Comparison of ENCODE assay signal across 28 cellular contexts in the genomic region with DNA sequence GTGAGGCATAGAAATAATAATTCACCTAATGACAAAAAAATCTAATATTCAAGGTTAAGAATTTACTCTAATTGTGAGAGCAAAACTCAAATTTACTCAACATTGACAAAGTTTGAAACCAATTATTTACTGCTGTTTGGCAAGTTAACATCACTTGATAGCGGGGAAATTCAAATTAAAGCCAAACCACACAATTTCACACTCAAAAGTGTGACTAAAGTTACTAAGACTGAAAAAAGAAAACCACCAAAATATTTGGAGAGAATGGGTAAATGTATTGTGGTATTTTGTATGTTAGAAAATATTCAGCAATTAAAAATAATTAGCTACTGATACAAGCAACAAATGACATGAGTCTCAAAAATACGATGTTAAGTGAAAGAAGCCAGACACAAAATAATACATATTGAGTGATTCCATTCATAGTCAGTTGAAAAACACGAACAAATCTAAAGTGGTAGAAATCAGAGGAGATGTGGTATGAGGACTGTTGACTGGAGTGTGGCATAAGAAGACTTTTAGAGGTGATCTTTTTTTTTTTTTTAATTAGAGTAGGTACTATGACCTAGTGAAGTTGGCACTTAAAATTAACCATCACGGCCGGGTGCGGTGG.
"Had no signal": no experiment of that assay in that cellular context is flagged by ENCODE, and none has a peak within 500 bp of the region (broad histone marks: within the 10 kb centered on the region; RNA-seq: fewer than 3 reads in every experiment).

No MANE protein-coding gene starts in this region.

- H3K4me1 ChIP-seq: adrenal gland, colonic mucosa had no signal

- DNase-seq: activated B cell treated with CpG ODN at 0.5 μM for 24 hours; activated CD4-positive, alpha-beta T cell treated with anti-CD3 and anti-CD28 coated beads for 4 hours; activated CD4-positive, alpha-beta T cell treated with anti-CD3 and anti-CD28 coated beads, Interleukin-2, amount 10 ng/mL, durations not matched to agents 24 days and 14 days; activated CD4-positive, alpha-beta T cell treated with anti-CD3 and anti-CD28 coated beads, Interleukin-2, amount 50 U/mL, for 1 hour; activated CD4-positive, alpha-beta T cell treated with anti-CD3 and anti-CD28 coated beads, Interleukin-2, amount 50 U/mL, for 4 hours; activated CD4-positive, CD25-positive, alpha-beta regulatory T cell treated with anti-CD3 and anti-CD28 coated beads, Interleukin-2, amount 50 U/mL, for 72 hours; activated CD8-positive, alpha-beta memory T cell treated with anti-CD3 and anti-CD28 coated beads, Interleukin-2, amount 50 U/mL, for 4 hours; activated effector memory CD4-positive, alpha-beta T cell treated with anti-CD3 and anti-CD28 coated beads, Interleukin-2, amount 50 U/mL, for 16 hours; activated gamma-delta T cell treated with Interleukin-2 at 50 U/mL for 16 hours; activated naive CD4-positive, alpha-beta T cell; activated naive CD4-positive, alpha-beta T cell treated with anti-CD3 and anti-CD28 coated beads for 36 hours; activated naive CD4-positive, alpha-beta T cell treated with anti-CD3 and anti-CD28 coated beads, Interleukin-2, amount 50 U/mL, for 16 hours; activated T-cell treated with anti-CD3 and anti-CD28 coated beads for 4 hours; activated T-cell treated with anti-CD3 and anti-CD28 coated beads, Interleukin-2, amount 50 U/mL, for 1 hour; activated T-cell treated with anti-CD3 and anti-CD28 coated beads, Interleukin-2, amount 50 U/mL, for 4 hours; activated T-cell treated with anti-CD3 and anti-CD28 coated beads, Interleukin-2, amount 50 U/mL, for 72 hours; amniotic stem cell; aorta; caudate nucleus; cerebellar nuclear complex; T-helper 9 cell had no signal

- H3K27me3 ChIP-seq: adrenal gland, cardiac muscle cell, colonic mucosa had no signal

- H3K4me3 ChIP-seq: adrenal gland, cardiac muscle cell, colonic mucosa had no signal

- H3K9me3 ChIP-seq: adrenal gland, colonic mucosa had no signal

- H3K36me3 ChIP-seq: adrenal gland, cardiac muscle cell, colonic mucosa had no signal

- H3K27ac ChIP-seq: adrenal gland, cardiac muscle cell, colonic mucosa, VCaP had no signal

- ATAC-seq: activated CD8-positive, alpha-beta T cell treated with anti-CD3 and anti-CD28 coated beads for 36 hours; activated naive CD4-positive, alpha-beta T cell treated with anti-CD3 and anti-CD28 coated beads, Interleukin-2, amount 50 U/mL, for 72 hours; activated T-cell treated with anti-CD3 and anti-CD28 coated beads, Interleukin-2, amount 50 U/mL, for 4 hours; activated T-cell treated with anti-CD3 and anti-CD28 coated beads, Interleukin-2, amount 50 U/mL, for 72 hours; activated T-helper 17 cell treated with anti-CD3 and anti-CD28 coated beads, Interleukin-2, amount 50 U/mL, for 72 hours had no signal
